ENCODE assay signal across 10 cellular contexts in genomic region chr14:49950275-49951250, GRCh38. TPM values are rescaled to one million over a fixed set of nuclear protein-coding genes. Genes with fewer than 3 reads are reported as not detected.
DNase-seq lines count a peak whose midpoint lies in the region; ATAC-seq and TF ChIP-seq lines count a peak whose summit lies in the region.
"Had no signal": no experiment of that assay in that cellular context is flagged by ENCODE, and none has a peak within 500 bp of the region (broad histone marks: within the 10 kb centered on the region; RNA-seq: fewer than 3 reads in every experiment).

No MANE protein-coding gene starts in this region.

- H3K9me3 ChIP-seq in body of pancreas: no peaks in the 10 kb centered on the region

- intact Hi-C loops in body of pancreas (cut with DNase I): no loop called here

- in situ Hi-C loops in KBM-7 (cut with MboI; ENCODE audit: low pct_unique_long_range_greater_than_20kb, low sequenced_read_pairs): no loop called here

- peak; percentile 25 for DNase-seq in DMS 273 (lab: John Stamatoyannopoulos, UW; ENCODE audit: unreplicated experiment)
- DNase-seq in DMS 273 treated with DMSO at 0.1 percent for 48 hours (lab: John Stamatoyannopoulos, UW): no peak
- peak; percentile 76 for DNase-seq in NCI-H2171 treated with DMSO at 0.1 percent for 48 hours (lab: John Stamatoyannopoulos, UW)
- DNase-seq in body of pancreas: peak; percentile 55 to 85 (median 76)
- DNase-seq in pons (ENCODE audit: low spot score): no peak
- DNase-seq in GM10266 (ENCODE audit: extremely low spot score): no peak
- DNase-seq in KBM-7: no peak
- DNase-seq: NK-92 treated with Interleukin-12 subunit alpha and Interleukin-12 subunit beta, amount 100 ng/mL, for 24 hours had no signal

- TF ChIP-seq CTCF in body of pancreas (IDR thresholded peaks at IDR 0.05) (no peak), GM10266 (IDR thresholded peaks at IDR 0.05; ENCODE audit: control insufficient read depth, insufficient read depth, low read depth, missing control alignments) (no peak)

- no peaks in the 10 kb centered on the region for H3K27me3 ChIP-seq in body of pancreas

- peak; percentile 70 for ATAC-seq in body of pancreas

- H3K4me3 ChIP-seq in body of pancreas (no peak overlapping the region), skin epidermis (peak overlapping the region in 2 of 7 experiments; percentile 9 to 24)

- TF ChIP-seq POLR2A in body of pancreas (IDR thresholded peaks at IDR 0.05): no peak

- peaks cover 20% of the 10 kb centered on the region for H3K4me1 ChIP-seq in body of pancreas

- 43 to 47% methylated on average over 4 of the region's 4 CpGs for WGBS in body of pancreas, 2 donors

- H3K36me3 ChIP-seq in body of pancreas (replicated peaks in 1 of 2; ENCODE audit: insufficient read depth in 1 of 2, low read depth in 2 of 2): no peaks in the 10 kb centered on the region

- H3K27ac ChIP-seq in body of pancreas: peak overlapping the region in 1 of 4 donors; percentile 25
- peak overlapping the region in 20 of 21 experiments; percentile 19 to 86 (median 68) for H3K27ac ChIP-seq in skin epidermis
- H3K27ac ChIP-seq: 22Rv1 had no signal

RNA-seq across cellular contexts. Expression of gene ARF6, which starts 57.7 kb away (rescaled TPM):
- total RNA-seq in body of pancreas: 10 to 100 TPM; 18.5 to 27.8 TPM

Comparison
In these comparisons a context has a peak if more than half of its experiments do, and no peak if none do; other contexts are left out.
1. DNase-seq: peak in DMS 273 (single experiment), NCI-H2171 treated with DMSO at 0.1 percent for 48 hours (single experiment) and body of pancreas (4 of 4); none in DMS 273 treated with DMSO at 0.1 percent for 48 hours (single experiment), pons (single experiment), GM10266 (single experiment) and KBM-7 (single experiment).